ENCODE assay signal across 20 cellular contexts in genomic region chr13:110890279-110891150, GRCh38.
"Had no signal": no experiment of that assay in that cellular context is flagged by ENCODE, and none has a peak within 500 bp of the region (broad histone marks: within the 10 kb centered on the region; RNA-seq: fewer than 3 reads in every experiment).

No MANE protein-coding gene starts in this region.

- H3K9me3 ChIP-seq: ascending aorta, esophagus muscularis mucosa, heart right ventricle, left ventricle myocardium inferior, right atrium auricular region, tibial nerve had no signal

- H3K4me1 Mint-ChIP-seq: activated T-helper 17 cell treated with anti-CD3 and anti-CD28 coated beads, Interleukin-2, amount 50 U/mL, for 72 hours; T-helper 17 cell had no signal

- H3K4me3 Mint-ChIP-seq: activated T-helper 17 cell treated with anti-CD3 and anti-CD28 coated beads, Interleukin-2, amount 50 U/mL, for 72 hours; immature natural killer cell; T-helper 17 cell had no signal

- H3K27me3 ChIP-seq: ascending aorta, esophagus muscularis mucosa, heart right ventricle, right atrium auricular region, tibial nerve had no signal

- H3K27ac ChIP-seq: ascending aorta, esophagus muscularis mucosa, heart right ventricle, left ventricle myocardium inferior, right atrium auricular region, VCaP had no signal

- H3K27me3 Mint-ChIP-seq: activated T-helper 17 cell treated with anti-CD3 and anti-CD28 coated beads, Interleukin-2, amount 50 U/mL, for 72 hours; progenitor cell of endocrine pancreas; T-helper 17 cell had no signal

- H3K4me3 ChIP-seq: ascending aorta, esophagus muscularis mucosa, heart right ventricle, left ventricle myocardium inferior, right atrium auricular region, tibial nerve had no signal

- DNase-seq: activated CD4-positive, alpha-beta T cell treated with anti-CD3 and anti-CD28 coated beads for 1 hour; activated CD4-positive, alpha-beta T cell treated with anti-CD3 and anti-CD28 coated beads, Interleukin-2, amount 50 U/mL, for 4 hours; activated naive CD4-positive, alpha-beta T cell; effector CD4-positive, alpha-beta T cell; heart right ventricle; immature natural killer cell; kidney glomerular epithelial cell; left ventricle myocardium inferior; mammary epithelial cell; stimulated activated CD4-positive, alpha-beta T cell treated with anti-CD3 and anti-CD28 coated beads, Interleukin-12 subunit alpha, Interleukin-12 subunit beta, amount 100 ng/mL, for 4 hours; stimulated activated CD4-positive, alpha-beta T cell treated with anti-CD3 and anti-CD28 coated beads, Interleukin-1b, Interleukin-23, amount 100 ng/mL, for 48 hours; stimulated activated naive CD8-positive, alpha-beta T cell treated with anti-CD3 and anti-CD28 coated beads, Interleukin-15, Interleukin-2, amounts not matched to agents 100 U/mL and 50 U/mL, for 24 hours; T-helper 17 cell had no signal

- H3K27ac Mint-ChIP-seq: activated T-helper 17 cell treated with anti-CD3 and anti-CD28 coated beads, Interleukin-2, amount 50 U/mL, for 72 hours; immature natural killer cell; progenitor cell of endocrine pancreas; T-helper 17 cell had no signal

- ATAC-seq: activated T-helper 17 cell treated with anti-CD3 and anti-CD28 coated beads, Interleukin-2, amount 50 U/mL, for 72 hours; heart right ventricle; stimulated activated naive CD8-positive, alpha-beta T cell treated with anti-CD3 and anti-CD28 coated beads, Interleukin-15, Interleukin-2, amounts not matched to agents 100 U/mL and 50 U/mL, for 24 hours; T-helper 17 cell had no signal

- H3K4me1 ChIP-seq: ascending aorta had no signal

- H3K9me3 Mint-ChIP-seq: activated T-helper 17 cell treated with anti-CD3 and anti-CD28 coated beads, Interleukin-2, amount 50 U/mL, for 72 hours; immature natural killer cell had no signal
